Comparison of ENCODE assay signal across 9 cellular contexts in the genomic region with DNA sequence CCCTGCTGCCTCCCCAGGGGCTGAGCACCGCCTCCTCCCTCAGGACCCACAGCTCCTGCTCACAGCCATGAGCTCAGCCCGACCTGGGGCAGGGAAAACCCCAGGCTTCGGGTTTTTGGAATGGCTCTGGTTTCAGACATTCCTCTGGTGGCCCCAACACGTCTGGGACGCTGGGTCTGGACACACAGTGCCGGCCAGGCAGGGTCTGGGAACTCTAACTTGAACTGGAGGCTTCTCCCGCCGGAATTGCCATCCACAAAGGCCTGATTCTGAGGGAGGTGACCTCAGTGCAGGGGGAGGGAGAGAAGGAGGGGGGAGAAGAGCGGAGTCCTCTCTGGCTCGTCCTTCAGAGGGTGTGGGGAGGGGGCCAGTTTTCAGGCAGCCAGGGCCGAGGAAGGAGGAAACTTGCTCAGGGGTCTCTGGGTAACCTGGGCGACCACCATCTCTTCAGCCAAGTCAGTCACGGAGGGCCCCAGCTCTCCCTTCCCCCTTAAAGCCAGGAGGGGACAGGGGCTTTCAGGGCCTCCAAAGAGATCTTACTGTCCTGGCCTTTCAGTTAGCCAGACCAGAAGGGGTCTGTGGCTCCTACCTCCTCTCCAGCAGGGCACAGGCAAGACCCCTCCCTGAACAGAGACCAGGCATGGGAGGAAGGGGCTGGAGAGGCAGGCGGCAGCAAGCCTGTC. TPM values are rescaled to one million over a fixed set of nuclear protein-coding genes. Genes with fewer than 3 reads are reported as not detected.
A peak's percentile ranks its signal among the peaks of the same experiment; 100 is the strongest.
DNase-seq lines count a peak whose midpoint lies in the region; ATAC-seq and TF ChIP-seq lines count a peak whose summit lies in the region.
"Had no signal": no experiment of that assay in that cellular context is flagged by ENCODE, and none has a peak within 500 bp of the region (broad histone marks: within the 10 kb centered on the region; RNA-seq: fewer than 3 reads in every experiment).

No MANE protein-coding gene starts in this region.

- in situ Hi-C loops in transverse colon (cut with MboI; ENCODE audit: low pct_ligation_motif_present in 1 of 4, low pct_unique_long_range_greater_than_20kb in 1 of 4, low sequenced_read_pairs in 3 of 4): no loop called here

- WGBS in right cardiac atrium: 41% methylated on average over 14 of the region's 14 CpGs
- WGBS in transverse colon (ENCODE audit: low coverage in 1 of 2), 2 donors: 67% methylated on average over 13 of the region's 14 CpGs; no CpG with 5 or more reads in 1 of the 2 donors

- peak overlapping the region; percentile 82 to 90 for H3K27ac ChIP-seq in ascending aorta
- peak overlapping the region; percentile 94 for H3K27ac ChIP-seq in right cardiac atrium (ENCODE audit: low read length)
- peak overlapping the region; percentile 59 to 73 (median 68) for H3K27ac ChIP-seq in transverse colon
- H3K27ac ChIP-seq: neutrophil had no signal

- no peak for TF ChIP-seq EP300 in transverse colon (IDR thresholded peaks at IDR 0.05; ENCODE audit: low read depth)

- H3K36me3 ChIP-seq in ascending aorta (peaks cover 20 to 24% of the 10 kb centered on the region in 2 donors), neuron (ENCODE audit: insufficient read depth, low read length) (peaks cover 20% of the 10 kb centered on the region), transverse colon (no peaks in the 10 kb centered on the region)

- H3K9me3 ChIP-seq in ascending aorta: no peaks in the 10 kb centered on the region
- H3K9me3 ChIP-seq in right cardiac atrium (ENCODE audit: control insufficient read depth, low read length): no peaks in the 10 kb centered on the region
- H3K9me3 ChIP-seq in neuron (ENCODE audit: low read length): no peaks in the 10 kb centered on the region
- H3K9me3 ChIP-seq in transverse colon: no peaks in the 10 kb centered on the region
- H3K9me3 ChIP-seq: neutrophil had no signal

- H3K4me3 ChIP-seq in ascending aorta (peak overlapping the region in 1 of 2 donors; percentile 42), right cardiac atrium (ENCODE audit: low read length) (no peak overlapping the region), neuron (ENCODE audit: low read length) (peak overlapping the region; percentile 19), transverse colon (no peak overlapping the region)

- H3K4me1 ChIP-seq in ascending aorta: peaks cover 16 to 24% of the 10 kb centered on the region in 2 donors
- H3K4me1 ChIP-seq in right cardiac atrium (ENCODE audit: control insufficient read depth, insufficient read depth, low read length): peaks cover 28% of the 10 kb centered on the region
- H3K4me1 ChIP-seq in neuron (ENCODE audit: insufficient read depth, low read length): peaks cover 29% of the 10 kb centered on the region
- peaks cover 5 to 21% (median 11%) of the 10 kb centered on the region in 4 donors for H3K4me1 ChIP-seq in transverse colon

- no peak for DNase-seq in ascending aorta (ENCODE audit: low spot score in 2 of 2)
- peak; percentile 86 to 94 (median 90) for DNase-seq in right cardiac atrium
- DNase-seq in transverse colon: no peak
- DNase-seq in SW 1271 (lab: John Stamatoyannopoulos, UW): no peak
- no peak for DNase-seq in iPS-NIHi11 (ENCODE audit: low spot score)
- no peak for DNase-seq in SIG-M5 (lab: John Stamatoyannopoulos, UW)
- DNase-seq: NCI-H526 treated with DMSO at 0.1 percent for 48 hours had no signal

- no peak for TF ChIP-seq POLR2A in transverse colon (IDR thresholded peaks at IDR 0.05)

- intact Hi-C loops in ascending aorta (cut with DNase I) (no loop called here), right cardiac atrium (cut with DNase I) (no loop called here), transverse colon (cut with DNase I; ENCODE audit: low total_unique reads) (no loop called here)

- H3K27me3 ChIP-seq in ascending aorta (no peaks in the 10 kb centered on the region), right cardiac atrium (ENCODE audit: control insufficient read depth, insufficient read depth) (no peaks in the 10 kb centered on the region), neuron (ENCODE audit: insufficient read depth, low read length) (no peaks in the 10 kb centered on the region), transverse colon (no peaks in the 10 kb centered on the region)
- H3K27me3 ChIP-seq: neutrophil had no signal

- H2AFZ ChIP-seq in neuron (ENCODE audit: low read depth, low read length): no peak overlapping the region

- TF ChIP-seq CTCF in ascending aorta (IDR thresholded peaks at IDR 0.05) (no peak), transverse colon (IDR thresholded peaks at IDR 0.05) (no peak)

- peak; percentile 87 to 89 for ATAC-seq in right cardiac atrium

RNA-seq across cellular contexts. Expression of a gene that starts 19.4 kb away (rescaled TPM):
- total RNA-seq in ascending aorta (33.4 TPM), right cardiac atrium (10 to 100 TPM; 20.3 to 23.2 (median 21.1) TPM), transverse colon (1 to 10 TPM; 3.4 to 5.1 (median 4.2) TPM)
- 18.1 TPM for polyA plus RNA-seq in right cardiac atrium

RNA-seq across cellular contexts. Expression of a gene that starts 34.1 kb away (rescaled TPM):
- total RNA-seq in ascending aorta: 2.6 TPM
- total RNA-seq in right cardiac atrium: 1 to 10 TPM; 2.9 to 3.6 (median 3.2) TPM
- 2.2 TPM for polyA plus RNA-seq in right cardiac atrium
- 1 to 10 TPM in 3 of 4 donors, under 1 TPM in 1; 0.20 to 2.4 (median 2.0) TPM for total RNA-seq in transverse colon

Comparison
In these comparisons a context has a peak if more than half of its experiments do, and no peak if none do; other contexts are left out.
1. DNase-seq: peak in right cardiac atrium (3 of 3); none in ascending aorta (0 of 2), transverse colon (single experiment), SW 1271 (0 of 2), iPS-NIHi11 (single experiment) and SIG-M5 (single experiment).
2. Peak in every context shown above with its lines, with median percentiles within 50 percentile points of each other: H3K27ac ChIP-seq.